8 cellular contexts compared by ENCODE assay signal in genomic region chr16:87393680-87394055, GRCh38. TPM values are rescaled to one million over a fixed set of nuclear protein-coding genes. Genes with fewer than 3 reads are reported as not detected.
DNase-seq lines count a peak whose midpoint lies in the region; ATAC-seq and TF ChIP-seq lines count a peak whose summit lies in the region.

No MANE protein-coding gene starts in this region.

- no peaks in the 10 kb centered on the region for H3K27me3 Mint-ChIP-seq in IgD-negative memory B cell
- H3K27me3 Mint-ChIP-seq in chondrocyte (ENCODE audit: low read depth) = no peaks in the 10 kb centered on the region

- TF ChIP-seq CTCF in 22Rv1 (IDR thresholded peaks at IDR 0.05) (no peak), chondrocyte (IDR thresholded peaks at IDR 0.05) (no peak)

- H3K27ac ChIP-seq in 22Rv1 = 0 out of 2 replicates have a peak overlapping the region, but pooled peaks have one; percentile 77
- H3K27ac ChIP-seq in muscle layer of duodenum (ENCODE audit: low read length) = no peak overlapping the region
- H3K27ac ChIP-seq in substantia nigra (ENCODE audit: low read depth, low read length, poor library complexity, severe bottlenecking) = no peak overlapping the region

- ATAC-seq in GM19328 (IDR thresholded peaks at IDR 0.05; ENCODE audit: unreplicated experiment) = no peak

- peak overlapping the region; percentile 89 to 95 (median 93) for H3K4me3 Mint-ChIP-seq in IgD-negative memory B cell
- H3K4me3 Mint-ChIP-seq in chondrocyte (ENCODE audit: unreplicated experiment) = peak overlapping the region; percentile 91

- H3K36me3 Mint-ChIP-seq in IgD-negative memory B cell = peaks cover 6% of the 10 kb centered on the region
- H3K36me3 Mint-ChIP-seq in chondrocyte (ENCODE audit: low read depth) = peaks cover 2% of the 10 kb centered on the region

- DNase-seq in chondrocyte (ENCODE audit: low spot score) (peak; percentile 17), substantia nigra (lab: John Stamatoyannopoulos, UW) (no peak), DMS 273 (lab: John Stamatoyannopoulos, UW; ENCODE audit: unreplicated experiment) (no peak), NCI-H2227 (lab: John Stamatoyannopoulos, UW; ENCODE audit: unreplicated experiment) (no peak)

- H3K9me3 ChIP-seq in muscle layer of duodenum (ENCODE audit: control insufficient read depth in 1 of 2, low read length in 2 of 2) = no peaks in the 10 kb centered on the region

- H3K36me3 ChIP-seq in muscle layer of duodenum (ENCODE audit: control insufficient read depth in 1 of 2, insufficient read depth in 2 of 2, low read length in 2 of 2) = peaks cover 3 to 5% of the 10 kb centered on the region in 2 donors

- H3K4me3 ChIP-seq in muscle layer of duodenum (ENCODE audit: low read depth in 1 of 2, low read length in 2 of 2) = peak overlapping the region; percentile 91 to 95

- H3K27me3 ChIP-seq in muscle layer of duodenum (ENCODE audit: low read depth, low read length) = no peaks in the 10 kb centered on the region

- H3K27ac Mint-ChIP-seq in IgD-negative memory B cell (peak overlapping the region; percentile 75 to 94 (median 85)), chondrocyte (ENCODE audit: unreplicated experiment) (peak overlapping the region; percentile 96)

- peaks cover 17 to 21% of the 10 kb centered on the region in 2 donors for H3K4me1 ChIP-seq in muscle layer of duodenum (ENCODE audit: control insufficient read depth in 1 of 2, insufficient read depth in 2 of 2, low read length in 2 of 2)

- H3K9me3 Mint-ChIP-seq in IgD-negative memory B cell (no peaks in the 10 kb centered on the region), chondrocyte (ENCODE audit: low read depth) (no peaks in the 10 kb centered on the region)

- H3K4me1 Mint-ChIP-seq in IgD-negative memory B cell (peaks cover 32 to 39% (median 32%) of the 10 kb centered on the region in 3 donors), chondrocyte (ENCODE audit: low read depth) (peaks cover 54% of the 10 kb centered on the region)

RNA-seq across cellular contexts. Expression of gene MAP1LC3B, which starts 1.5 kb away (rescaled TPM):
- polyA plus RNA-seq in IgD-negative memory B cell = 141 TPM
- total RNA-seq in chondrocyte = 139 to 189 TPM (median 186 TPM) in 3 replicates

RNA-seq across cellular contexts. Expression of gene FBXO31, which starts 10.1 kb away (rescaled TPM):
- polyA plus RNA-seq in IgD-negative memory B cell = 22.1 TPM
- total RNA-seq in chondrocyte = 30.3 to 37.2 TPM (median 30.6 TPM) in 3 replicates
